ENCODE assay signal across 22 cellular contexts in genomic region chr4:147430111-147430510, GRCh38.
"Had no signal": no experiment of that assay in that cellular context is flagged by ENCODE, and none has a peak within 500 bp of the region (broad histone marks: within the 10 kb centered on the region; RNA-seq: fewer than 3 reads in every experiment).

No MANE protein-coding gene starts in this region.

- H3K4me2 ChIP-seq: hepatocyte had no signal

- H3K4me1 ChIP-seq: esophagus squamous epithelium, pancreas, tibial artery, upper lobe of left lung, uterus had no signal

- H3K4me3 ChIP-seq: esophagus squamous epithelium, hepatocyte, lung, pancreas, tibial artery, upper lobe of left lung, uterus had no signal

- H2AFZ ChIP-seq: hepatocyte had no signal

- H3K9me3 ChIP-seq: pancreas, uterus had no signal

- H3K36me3 Mint-ChIP-seq: naive B cell; stimulated activated memory B cell treated with anti-CD40 and anti-IgM and Interleukin-4, amounts not matched to agents 10 μg/mL and 1 μg/mL and 100 μg/mL, for 72 hours had no signal

- H3K27ac ChIP-seq: esophagus squamous epithelium, hepatocyte, pancreas, tibial artery, upper lobe of left lung, uterus had no signal

- H3K27me3 ChIP-seq: esophagus squamous epithelium, hepatocyte, pancreas, tibial artery, upper lobe of left lung, uterus had no signal

- H3K27me3 Mint-ChIP-seq: dendritic cell treated with granulocyte-macrophage colony-stimulating factor and Interleukin-4, amounts not matched to agents 40 ng/mL and 50 ng/mL, for 4 days; progenitor cell of endocrine pancreas; stimulated activated memory B cell treated with anti-CD40 and anti-IgM and Interleukin-4, amounts not matched to agents 10 μg/mL and 1 μg/mL and 100 μg/mL, for 72 hours; stimulated activated naive CD8-positive, alpha-beta T cell treated with anti-CD3 and anti-CD28 coated beads, Interleukin-15, Interleukin-2, amounts not matched to agents 100 ng/mL and 50 ng/mL, for 24 hours had no signal

- ATAC-seq: effector memory CD8-positive, alpha-beta T cell; left colon; left ventricle myocardium superior; pancreas; right cardiac atrium; stimulated activated memory B cell treated with anti-CD40 and anti-IgM and Interleukin-4, amounts not matched to agents 10 μg/mL and 1 μg/mL and 100 μg/mL, for 72 hours had no signal

- H3K27ac Mint-ChIP-seq: dendritic cell treated with granulocyte-macrophage colony-stimulating factor and Interleukin-4, amounts not matched to agents 40 ng/mL and 50 ng/mL, for 4 days; effector memory CD8-positive, alpha-beta T cell; nephron; progenitor cell of endocrine pancreas; stimulated activated memory B cell treated with anti-CD40 and anti-IgM and Interleukin-4, amounts not matched to agents 10 μg/mL and 1 μg/mL and 100 μg/mL, for 72 hours; stimulated activated naive CD8-positive, alpha-beta T cell treated with anti-CD3 and anti-CD28 coated beads, Interleukin-15, Interleukin-2, amounts not matched to agents 100 ng/mL and 50 ng/mL, for 24 hours had no signal

- H3K4me3 Mint-ChIP-seq: dendritic cell treated with granulocyte-macrophage colony-stimulating factor and Interleukin-4, amounts not matched to agents 40 ng/mL and 50 ng/mL, for 4 days; effector memory CD8-positive, alpha-beta T cell; naive B cell; nephron; stimulated activated memory B cell treated with anti-CD40 and anti-IgM and Interleukin-4, amounts not matched to agents 10 μg/mL and 1 μg/mL and 100 μg/mL, for 72 hours; stimulated activated naive CD8-positive, alpha-beta T cell treated with anti-CD3 and anti-CD28 coated beads, Interleukin-15, Interleukin-2, amounts not matched to agents 100 ng/mL and 50 ng/mL, for 24 hours had no signal

- H3K36me3 ChIP-seq: esophagus squamous epithelium, pancreas, tibial artery, upper lobe of left lung, uterus had no signal

- H3K79me2 ChIP-seq: hepatocyte had no signal

- H3K4me1 Mint-ChIP-seq: naive B cell; nephron; stimulated activated memory B cell treated with anti-CD40 and anti-IgM and Interleukin-4, amounts not matched to agents 10 μg/mL and 1 μg/mL and 100 μg/mL, for 72 hours had no signal

- DNase-seq: effector memory CD8-positive, alpha-beta T cell; esophagus squamous epithelium; foreskin melanocyte; head of caudate nucleus; left colon; left ventricle myocardium superior; mesendoderm; naive B cell; occipital lobe; pancreas; right cardiac atrium; stimulated activated CD4-positive, alpha-beta T cell treated with anti-CD3 and anti-CD28 coated beads, Interleukin-4, amount 100 ng/mL, for 1 hour; tibial artery; upper lobe of left lung; uterus had no signal
